22 cellular contexts compared by ENCODE assay signal in the genomic region with DNA sequence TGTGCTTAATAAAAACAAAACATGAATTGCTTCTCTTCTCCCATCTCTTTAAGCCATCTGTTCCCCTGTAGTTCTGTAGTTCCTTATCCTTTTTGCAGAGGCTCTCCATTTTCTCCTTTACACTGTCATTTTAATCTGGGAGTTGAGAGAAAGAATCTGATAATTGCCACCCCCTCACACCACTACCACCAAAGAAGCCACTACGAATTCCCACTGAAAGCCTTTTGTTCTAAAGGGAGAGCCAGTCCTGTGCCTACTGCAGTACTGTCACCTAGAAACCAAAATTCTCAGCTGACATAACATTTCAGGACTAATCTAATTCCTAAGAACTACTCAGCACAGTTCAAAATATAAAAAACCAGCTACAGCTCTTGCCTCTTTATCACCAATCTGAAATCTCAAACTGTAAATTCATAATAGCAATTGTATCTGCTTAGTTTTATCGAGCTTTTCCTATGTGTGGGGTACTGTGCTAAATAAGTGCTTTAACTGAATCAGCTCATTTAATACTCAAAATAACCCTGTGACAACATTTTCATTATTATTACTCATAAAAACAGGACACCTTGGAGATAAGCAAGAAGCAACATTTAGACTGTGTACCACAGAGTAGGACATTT.
DNase-seq lines count a peak whose midpoint lies in the region; ATAC-seq, FAIRE-seq and TF ChIP-seq lines count a peak whose summit lies in the region.
"Had no signal": no experiment of that assay in that cellular context is flagged by ENCODE, and none has a peak within 500 bp of the region (broad histone marks: within the 10 kb centered on the region; RNA-seq: fewer than 3 reads in every experiment).

No MANE protein-coding gene starts in this region.

- H3K4me1 ChIP-seq in right atrium auricular region (peaks cover 0 to 77% of the 10 kb centered on the region in 2 donors), right cardiac atrium (ENCODE audit: control insufficient read depth, insufficient read depth, low read length) (peaks cover 20% of the 10 kb centered on the region)

- 51% methylated on average over 2 of the region's 2 CpGs for WGBS in right cardiac atrium

- peak; percentile 41 for ATAC-seq in Right ventricle myocardium superior (ENCODE audit: poor library complexity)
- no peak for ATAC-seq in activated T-helper 17 cell treated with anti-CD3 and anti-CD28 coated beads, Interleukin-2, amount 50 U/mL, for 72 hours (replicated peaks)
- peak; percentile 37 for ATAC-seq in right cardiac atrium
- no peak for ATAC-seq in HG02884 (IDR thresholded peaks at IDR 0.05; ENCODE audit: unreplicated experiment)

- H3K4me3 Mint-ChIP-seq in activated T-helper 17 cell treated with anti-CD3 and anti-CD28 coated beads, Interleukin-2, amount 50 U/mL, for 72 hours, result no peak overlapping the region
- no peak overlapping the region for H3K4me3 Mint-ChIP-seq in activated naive CD8-positive, alpha-beta T cell treated with anti-CD3 and anti-CD28 coated beads for 36 hours
- H3K4me3 Mint-ChIP-seq: activated CD4-positive, alpha-beta T cell treated with anti-CD3 and anti-CD28 coated beads, Interleukin-2, amount 10 ng/mL, durations not matched to agents 7 days and 5 days; nephron had no signal

- TF ChIP-seq CTCF in right atrium auricular region (IDR thresholded peaks at IDR 0.05), result no peak

- H3K4me3 ChIP-seq in right atrium auricular region (no peak overlapping the region), right cardiac atrium (ENCODE audit: low read length) (no peak overlapping the region)
- H3K4me3 ChIP-seq: colonic mucosa, thoracic aorta had no signal

- H3K27me3 ChIP-seq in right atrium auricular region, result no peaks in the 10 kb centered on the region
- no peaks in the 10 kb centered on the region for H3K27me3 ChIP-seq in right cardiac atrium (ENCODE audit: control insufficient read depth, insufficient read depth)
- H3K27me3 ChIP-seq: colonic mucosa had no signal

- H3K4me1 Mint-ChIP-seq in activated T-helper 17 cell treated with anti-CD3 and anti-CD28 coated beads, Interleukin-2, amount 50 U/mL, for 72 hours, result peaks cover 31% of the 10 kb centered on the region
- peaks cover 63% of the 10 kb centered on the region for H3K4me1 Mint-ChIP-seq in activated naive CD8-positive, alpha-beta T cell treated with anti-CD3 and anti-CD28 coated beads for 36 hours

- FAIRE-seq in H54 (lab: Jason Lieb, UNC), result no peak
- FAIRE-seq: endothelial cell of umbilical vein, GM12892, TTC549 had no signal

- no peaks in the 10 kb centered on the region for H3K27me3 Mint-ChIP-seq in activated T-helper 17 cell treated with anti-CD3 and anti-CD28 coated beads, Interleukin-2, amount 50 U/mL, for 72 hours
- H3K27me3 Mint-ChIP-seq in activated naive CD8-positive, alpha-beta T cell treated with anti-CD3 and anti-CD28 coated beads for 36 hours, result no peaks in the 10 kb centered on the region
- H3K27me3 Mint-ChIP-seq: activated CD4-positive, alpha-beta T cell treated with anti-CD3 and anti-CD28 coated beads, Interleukin-2, amount 10 ng/mL, durations not matched to agents 7 days and 5 days; IgD-negative memory B cell had no signal

- intact Hi-C loops in Right ventricle myocardium superior (cut with DNase I) (no loop called here), right cardiac atrium (cut with DNase I) (no loop called here)

- peak overlapping the region; percentile 6 for H3K27ac Mint-ChIP-seq in activated T-helper 17 cell treated with anti-CD3 and anti-CD28 coated beads, Interleukin-2, amount 50 U/mL, for 72 hours
- no peak overlapping the region for H3K27ac Mint-ChIP-seq in activated naive CD8-positive, alpha-beta T cell treated with anti-CD3 and anti-CD28 coated beads for 36 hours
- H3K27ac Mint-ChIP-seq: activated CD4-positive, alpha-beta T cell treated with anti-CD3 and anti-CD28 coated beads, Interleukin-2, amount 10 ng/mL, durations not matched to agents 7 days and 5 days; IgD-negative memory B cell had no signal

- H3K27ac ChIP-seq in right atrium auricular region, result no peak overlapping the region
- H3K27ac ChIP-seq in right cardiac atrium (ENCODE audit: low read length), result no peak overlapping the region
- peak overlapping the region; percentile 69 for H3K27ac ChIP-seq in substantia nigra (ENCODE audit: low read depth, low read length, poor library complexity, severe bottlenecking)
- H3K27ac ChIP-seq: colonic mucosa, thoracic aorta had no signal

- no peaks in the 10 kb centered on the region for H3K36me3 Mint-ChIP-seq in activated T-helper 17 cell treated with anti-CD3 and anti-CD28 coated beads, Interleukin-2, amount 50 U/mL, for 72 hours (ENCODE audit: low read depth)
- no peaks in the 10 kb centered on the region for H3K36me3 Mint-ChIP-seq in activated naive CD8-positive, alpha-beta T cell treated with anti-CD3 and anti-CD28 coated beads for 36 hours
- H3K36me3 Mint-ChIP-seq: IgD-negative memory B cell had no signal

- no peaks in the 10 kb centered on the region for H3K9me3 Mint-ChIP-seq in activated T-helper 17 cell treated with anti-CD3 and anti-CD28 coated beads, Interleukin-2, amount 50 U/mL, for 72 hours
- no peaks in the 10 kb centered on the region for H3K9me3 Mint-ChIP-seq in activated naive CD8-positive, alpha-beta T cell treated with anti-CD3 and anti-CD28 coated beads for 36 hours
- H3K9me3 Mint-ChIP-seq: activated CD4-positive, alpha-beta T cell treated with anti-CD3 and anti-CD28 coated beads, Interleukin-2, amount 10 ng/mL, durations not matched to agents 7 days and 5 days; IgD-negative memory B cell; nephron had no signal

- no peak for TF ChIP-seq POLR2A in H54 (IDR thresholded peaks at IDR 0.05; ENCODE audit: low read depth, low read length)

- H3K36me3 ChIP-seq in right atrium auricular region, result no peaks in the 10 kb centered on the region
- H3K36me3 ChIP-seq: colonic mucosa, thoracic aorta had no signal

- H3K9me3 ChIP-seq in right atrium auricular region, result no peaks in the 10 kb centered on the region
- no peaks in the 10 kb centered on the region for H3K9me3 ChIP-seq in right cardiac atrium (ENCODE audit: control insufficient read depth, low read length)
- H3K9me3 ChIP-seq: colonic mucosa, thoracic aorta had no signal

- no peak for DNase-seq in Right ventricle myocardium superior
- no peak for DNase-seq in right atrium auricular region (ENCODE audit: low spot score)
- DNase-seq in right cardiac atrium, result no peak
- DNase-seq in substantia nigra (lab: John Stamatoyannopoulos, UW), result no peak
- DNase-seq in activated naive CD8-positive, alpha-beta T cell treated with anti-CD3 and anti-CD28 coated beads for 36 hours, result no peak
- DNase-seq in H54 (ENCODE audit: insufficient read length, low spot score), result no peak
- DNase-seq: activated CD4-positive, alpha-beta T cell treated with anti-CD3 and anti-CD28 coated beads, Interleukin-2, amount 10 ng/mL, durations not matched to agents 7 days and 5 days; colonic mucosa; HCEC 1CT; islet precursor cell; mammary epithelial cell; NCI-H2029; posterior cingulate gyrus; stimulated activated CD4-positive, alpha-beta T cell treated with anti-CD3 and anti-CD28 coated beads, Interleukin-4, amount 100 ng/mL, for 4 hours had no signal

Comparison
In these comparisons a context has a peak if more than half of its experiments do, and no peak if none do; other contexts are left out.
1. ATAC-seq: peak in Right ventricle myocardium superior (single experiment) and right cardiac atrium (2 of 2); none in activated T-helper 17 cell treated with anti-CD3 and anti-CD28 coated beads, Interleukin-2, amount 50 U/mL, for 72 hours (single experiment) and HG02884 (single experiment).